ENCODE assay signal across 10 cellular contexts in genomic region chr20:63183422-63184146, GRCh38. TPM values are rescaled to one million over a fixed set of nuclear protein-coding genes. Genes with fewer than 3 reads are reported as not detected.
DNase-seq lines count a peak whose midpoint lies in the region; ATAC-seq, FAIRE-seq and TF ChIP-seq lines count a peak whose summit lies in the region.
"Had no signal": no experiment of that assay in that cellular context is flagged by ENCODE, and none has a peak within 500 bp of the region (broad histone marks: within the 10 kb centered on the region; RNA-seq: fewer than 3 reads in every experiment).

No MANE protein-coding gene starts in this region.

- no peak for TF ChIP-seq POLR2A in stomach (IDR thresholded peaks at IDR 0.05)

- no peak for FAIRE-seq in D721Med (lab: Jason Lieb, UNC)

- H3K4me1 Mint-ChIP-seq in memory B cell = peaks cover 6% of the 10 kb centered on the region

- no peak for TF ChIP-seq EP300 in stomach (IDR thresholded peaks at IDR 0.05)

- no peaks in the 10 kb centered on the region for H3K36me3 Mint-ChIP-seq in memory B cell

- H3K4me3 ChIP-seq in stomach = no peak overlapping the region
- H3K4me3 ChIP-seq: SJSA1 had no signal

- no peak overlapping the region for H3K27ac Mint-ChIP-seq in memory B cell

- intact Hi-C loops in stomach (cut with DNase I; ENCODE audit: low total_unique reads) = no loop called here

- no peaks in the 10 kb centered on the region for H3K36me3 ChIP-seq in stomach
- H3K36me3 ChIP-seq: SJSA1 had no signal

- H3K9me3 ChIP-seq in stomach = no peaks in the 10 kb centered on the region
- H3K9me3 ChIP-seq: SJSA1 had no signal

- TF ChIP-seq CTCF in D721Med (IDR thresholded peaks at IDR 0.05; ENCODE audit: insufficient read depth, missing control alignments) = peak; percentile 79
- peak; percentile 98 for TF ChIP-seq CTCF in VCaP (conservative IDR thresholded peaks at IDR 0.05)
- TF ChIP-seq CTCF in stomach (IDR thresholded peaks at IDR 0.05) = peak in 5 of 7 experiments; percentile 35 to 83 (median 75)

- peak; percentile 18 for ATAC-seq in memory B cell (ENCODE audit: low read depth)
- no peak for ATAC-seq in GM19023 (IDR thresholded peaks at IDR 0.05; ENCODE audit: unreplicated experiment)
- ATAC-seq in HG02610 (IDR thresholded peaks at IDR 0.05; ENCODE audit: unreplicated experiment) = no peak

- H3K27ac ChIP-seq in VCaP = no peak overlapping the region
- no peak overlapping the region for H3K27ac ChIP-seq in stomach
- H3K27ac ChIP-seq: SJSA1 had no signal

- H3K27me3 ChIP-seq in stomach = peaks cover 13 to 61% (median 48%) of the 10 kb centered on the region in 3 donors

- WGBS in stomach, 5 donors = 42 to 62% (median 47%) methylated on average over 11 to 13 of the region's 13 CpGs

- DNase-seq in D721Med (ENCODE audit: insufficient read length, low spot score) = no peak
- DNase-seq in HUDEP-2 (lab: John Stamatoyannopoulos, UW; ENCODE audit: unreplicated experiment in 76 of 76) = peak in 39 of 76 experiments; percentile 6 to 58 (median 27)
- peak; percentile 21 for DNase-seq in central memory CD4-positive, alpha-beta T cell
- DNase-seq in memory B cell (ENCODE audit: low spot score in 2 of 2) = peak; percentile 41 to 56
- peak; percentile 59 for DNase-seq in stomach

- H3K27me3 Mint-ChIP-seq in memory B cell = peaks cover 21% of the 10 kb centered on the region

- H3K4me1 ChIP-seq in stomach = peaks cover 9 to 12% (median 11%) of the 10 kb centered on the region in 4 donors

- no peaks in the 10 kb centered on the region for H3K9me3 Mint-ChIP-seq in memory B cell

- no peak overlapping the region for H3K4me3 Mint-ChIP-seq in memory B cell

RNA-seq across cellular contexts. Expression of gene YTHDF1, which starts 32.3 kb away (rescaled TPM):
- total RNA-seq in stomach = 10 to 100 TPM; 20.4 to 41.1 (median 33.3) TPM
- 10 to 100 TPM; 17.8 to 19.4 (median 19.3) TPM for polyA plus RNA-seq in stomach

RNA-seq across cellular contexts. Expression of gene BIRC7, which starts 52.1 kb away (rescaled TPM):
- not detected for total RNA-seq in stomach
- not detected for polyA plus RNA-seq in stomach
- total RNA-seq: SJSA1, skeletal muscle tissue had no signal
